Comparison of ENCODE assay signal across 8 cellular contexts in the genomic region with DNA sequence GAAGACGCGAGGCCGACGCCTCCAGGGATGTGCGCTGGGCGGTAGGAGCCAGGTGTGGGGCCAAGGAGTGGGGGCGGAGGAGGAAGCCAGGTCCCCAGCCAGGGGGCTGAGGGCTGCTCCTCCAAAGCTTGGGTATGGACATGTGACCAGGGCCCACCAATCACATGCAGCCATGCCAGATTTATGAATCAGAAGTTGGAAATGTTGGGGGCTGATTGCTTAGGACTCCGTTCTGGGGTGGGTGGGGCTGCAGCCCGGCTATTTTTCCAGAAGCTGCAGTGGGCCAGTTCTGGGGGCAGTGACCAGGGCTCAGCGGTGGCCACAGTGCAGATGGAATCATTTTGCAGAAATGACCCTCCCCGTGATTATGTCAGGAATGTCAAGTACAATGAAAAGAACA.
A peak's percentile ranks its signal among the peaks of the same experiment; 100 is the strongest.
DNase-seq lines count a peak whose midpoint lies in the region; ATAC-seq and TF ChIP-seq lines count a peak whose summit lies in the region.

No MANE protein-coding gene starts in this region.

- H3K36me3 ChIP-seq in Peyer's patch (no peaks in the 10 kb centered on the region), smooth muscle cell (ENCODE audit: low read depth) (no peaks in the 10 kb centered on the region)

- H2AFZ ChIP-seq in smooth muscle cell (ENCODE audit: low read depth): peak overlapping the region; percentile 77

- H3K4me1 ChIP-seq in Peyer's patch (peaks cover 0 to 28% (median 3%) of the 10 kb centered on the region in 4 donors), foreskin keratinocyte (peaks cover 8% of the 10 kb centered on the region), smooth muscle cell (ENCODE audit: low read depth) (peaks cover 21% of the 10 kb centered on the region)

- peak overlapping the region; percentile 66 for H3K4me2 ChIP-seq in smooth muscle cell

- H3K27me3 ChIP-seq in Peyer's patch (no peaks in the 10 kb centered on the region), foreskin keratinocyte (no peaks in the 10 kb centered on the region), smooth muscle cell (ENCODE audit: low read depth) (no peaks in the 10 kb centered on the region)

- ATAC-seq in GM19035 (IDR thresholded peaks at IDR 0.05; ENCODE audit: unreplicated experiment) (peak; percentile 32), foreskin keratinocyte (peak; percentile 46), GM18519 (IDR thresholded peaks at IDR 0.05; ENCODE audit: low FRiP score, unreplicated experiment) (no peak)

- H3K4me3 ChIP-seq in Peyer's patch: no peak overlapping the region
- no peak overlapping the region for H3K4me3 ChIP-seq in smooth muscle cell

- H3F3A ChIP-seq in smooth muscle cell (ENCODE audit: low read depth): peaks cover 25% of the 10 kb centered on the region

- DNase-seq in Peyer's patch: peak in 2 of 3 donors; percentile 52 to 65
- peak in 1 of 2 donors; percentile 54 for DNase-seq in foreskin keratinocyte
- peak; percentile 27 for DNase-seq in smooth muscle cell (lab: John Stamatoyannopoulos, UW; ENCODE audit: unreplicated experiment)
- no peak for DNase-seq in hypothalamus (lab: John Stamatoyannopoulos, UW)
- no peak for DNase-seq in cerebellar cortex (ENCODE audit: low spot score)
- DNase-seq in HuH-7.5 (ENCODE audit: low spot score): no peak

- H3K79me2 ChIP-seq in smooth muscle cell (ENCODE audit: low read depth): no peaks in the 10 kb centered on the region

- WGBS in smooth muscle cell (ENCODE audit: low lambda C conversion rate): 62% methylated on average over 11 of the region's 11 CpGs

- peak overlapping the region; percentile 74 for H3K9ac ChIP-seq in smooth muscle cell (ENCODE audit: low read depth)

- TF ChIP-seq CTCF in Peyer's patch (IDR thresholded peaks at IDR 0.05): no peak
- TF ChIP-seq CTCF in foreskin keratinocyte (conservative IDR thresholded peaks at IDR 0.05): no peak
- TF ChIP-seq CTCF in smooth muscle cell (IDR thresholded peaks at IDR 0.05; ENCODE audit: borderline replicate concordance, insufficient read depth, poor library complexity, severe bottlenecking): no peak

- H4K20me1 ChIP-seq in smooth muscle cell (ENCODE audit: low read depth): no peaks in the 10 kb centered on the region

- no peak for TF ChIP-seq POLR2A in Peyer's patch (IDR thresholded peaks at IDR 0.05)

- H3K9me3 ChIP-seq in Peyer's patch: no peaks in the 10 kb centered on the region
- H3K9me3 ChIP-seq in smooth muscle cell (replicated peaks; ENCODE audit: low read depth): no peaks in the 10 kb centered on the region

- H3K27ac ChIP-seq in Peyer's patch (peak overlapping the region; percentile 70 to 80 (median 71)), foreskin keratinocyte (no peak overlapping the region), smooth muscle cell (ENCODE audit: low read depth) (peak overlapping the region; percentile 96)

Comparison
In these comparisons a context has a peak if more than half of its experiments do, and no peak if none do; other contexts are left out.
1. DNase-seq: peak in Peyer's patch (2 of 3) and smooth muscle cell (single experiment); none in hypothalamus (0 of 51), cerebellar cortex (single experiment) and HuH-7.5 (single experiment).